Comparison of ENCODE assay signal across 26 cellular contexts in the genomic region with DNA sequence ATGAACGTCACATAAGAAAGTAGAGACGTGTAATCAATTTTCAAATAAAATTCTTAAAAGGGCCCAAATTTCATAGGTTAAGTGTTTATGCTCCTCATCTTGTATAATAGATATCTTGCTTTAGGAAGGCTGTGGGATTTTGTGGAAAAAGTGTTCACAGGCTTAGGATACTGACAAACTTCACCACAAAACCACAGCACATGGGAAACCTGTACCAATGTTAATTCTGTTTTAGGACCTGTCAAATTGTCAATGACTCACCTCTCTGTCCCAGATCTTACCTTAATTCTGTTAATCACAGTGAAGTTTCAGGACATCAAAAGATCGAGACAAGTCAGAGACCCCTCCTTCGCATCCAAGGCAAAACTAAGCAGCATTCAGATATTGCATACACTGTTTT. TPM values are rescaled to one million over a fixed set of nuclear protein-coding genes. Genes with fewer than 3 reads are reported as not detected.
A peak's percentile ranks its signal among the peaks of the same experiment; 100 is the strongest.
DNase-seq lines count a peak whose midpoint lies in the region; ATAC-seq and TF ChIP-seq lines count a peak whose summit lies in the region.
"Had no signal": no experiment of that assay in that cellular context is flagged by ENCODE, and none has a peak within 500 bp of the region (broad histone marks: within the 10 kb centered on the region; RNA-seq: fewer than 3 reads in every experiment).

No MANE protein-coding gene starts in this region.

- H3K36me3 Mint-ChIP-seq in MCF 10A (ENCODE audit: insufficient read depth, unreplicated experiment) = peaks cover 7% of the 10 kb centered on the region
- H3K36me3 Mint-ChIP-seq in CD8-positive, alpha-beta memory T cell = no peaks in the 10 kb centered on the region
- H3K36me3 Mint-ChIP-seq in endothelial cell (ENCODE audit: low read depth, unreplicated experiment) = no peaks in the 10 kb centered on the region

- CTCF ChIA-PET in MCF 10A (lab: Yijun Ruan, JAX) = interaction anchor here (0.9 to 2.0 kb wide), 5 partner anchors 23 to 109 kb away, joined by 3 to 9 read pairs (median 4); no protein-coding TSS in a partner anchor
- CTCF ChIA-PET in CD8-positive, alpha-beta memory T cell (lab: Charles Lee) = no interaction called here

- no peak for TF ChIP-seq POLR2A in breast epithelium (IDR thresholded peaks at IDR 0.05)

- H3K27ac Mint-ChIP-seq in MCF 10A (ENCODE audit: low read depth, unreplicated experiment) (peak overlapping the region; percentile 67), endothelial cell (ENCODE audit: unreplicated experiment) (no peak overlapping the region)
- H3K27ac Mint-ChIP-seq in CD8-positive, alpha-beta memory T cell = no peak overlapping the region
- H3K27ac Mint-ChIP-seq: activated CD4-positive, alpha-beta memory T cell treated with anti-CD3 and anti-CD28 coated beads, Interleukin-2, amount 10 ng/mL, durations not matched to agents 7 days and 5 days had no signal

- peaks cover 56% of the 10 kb centered on the region for H3K4me1 Mint-ChIP-seq in MCF 10A (ENCODE audit: insufficient read depth, unreplicated experiment)
- H3K4me1 Mint-ChIP-seq in CD8-positive, alpha-beta memory T cell = no peaks in the 10 kb centered on the region
- H3K4me1 Mint-ChIP-seq in endothelial cell (ENCODE audit: unreplicated experiment) = no peaks in the 10 kb centered on the region

- H3K4me3 Mint-ChIP-seq in MCF 10A (ENCODE audit: unreplicated experiment) = no peak overlapping the region
- H3K4me3 Mint-ChIP-seq in CD8-positive, alpha-beta memory T cell = no peak overlapping the region
- no peak overlapping the region for H3K4me3 Mint-ChIP-seq in endothelial cell (ENCODE audit: unreplicated experiment)
- H3K4me3 Mint-ChIP-seq: activated CD4-positive, alpha-beta memory T cell treated with anti-CD3 and anti-CD28 coated beads, Interleukin-2, amount 10 ng/mL, durations not matched to agents 7 days and 5 days had no signal

- intact Hi-C loops in MCF 10A (cut with micrococcal nuclease) = no loop called here
- intact Hi-C loops in breast epithelium (cut with DNase I; ENCODE audit: low total_unique reads) = no loop called here
- intact Hi-C loops in heart right ventricle (cut with DNase I) = no loop called here

- H3K27me3 ChIP-seq in breast epithelium = no peaks in the 10 kb centered on the region
- no peaks in the 10 kb centered on the region for H3K27me3 ChIP-seq in SJSA1 (replicated peaks)
- no peaks in the 10 kb centered on the region for H3K27me3 ChIP-seq in CD8-positive, alpha-beta memory T cell (ENCODE audit: insufficient read depth, low read length, poor library complexity, severe bottlenecking)
- H3K27me3 ChIP-seq in heart right ventricle = peaks cover 0 to 39% (median 14%) of the 10 kb centered on the region in 7 donors
- H3K27me3 ChIP-seq: gastrocnemius medialis, right atrium auricular region, thyroid gland had no signal

- ATAC-seq in esophagus mucosa = peak; percentile 46
- no peak for ATAC-seq in heart right ventricle
- ATAC-seq: activated CD4-positive, CD25-positive, alpha-beta regulatory T cell treated with anti-CD3 and anti-CD28 coated beads, Interleukin-2, amount 50 U/mL, for 24 hours; gastrocnemius medialis had no signal

- BruUV-seq in MCF 10A (replicated peaks; lab: Mats Ljungman, UMichigan) = no TSS peak

- TF ChIP-seq CTCF in MCF 10A (IDR thresholded peaks at IDR 0.05; ENCODE audit: unreplicated experiment) (no peak), breast epithelium (IDR thresholded peaks at IDR 0.05) (no peak), endothelial cell (IDR thresholded peaks at IDR 0.05; ENCODE audit: unreplicated experiment) (no peak), heart right ventricle (IDR thresholded peaks at IDR 0.05) (no peak)

- H3K36me3 ChIP-seq in breast epithelium (no peaks in the 10 kb centered on the region), SJSA1 (no peaks in the 10 kb centered on the region), heart right ventricle (no peaks in the 10 kb centered on the region)
- no peaks in the 10 kb centered on the region for H3K36me3 ChIP-seq in CD8-positive, alpha-beta memory T cell (ENCODE audit: insufficient read depth, low read length)
- H3K36me3 ChIP-seq: BE2C, gastrocnemius medialis, right atrium auricular region, thyroid gland had no signal

- H3K9me3 ChIP-seq in breast epithelium (no peaks in the 10 kb centered on the region), SJSA1 (replicated peaks) (no peaks in the 10 kb centered on the region), heart right ventricle (no peaks in the 10 kb centered on the region)
- no peaks in the 10 kb centered on the region for H3K9me3 ChIP-seq in CD8-positive, alpha-beta memory T cell (ENCODE audit: low read length)
- H3K9me3 ChIP-seq: BE2C, gastrocnemius medialis, right atrium auricular region, thyroid gland had no signal

- H3K9me3 Mint-ChIP-seq in MCF 10A (ENCODE audit: unreplicated experiment) = peaks cover 9% of the 10 kb centered on the region
- peaks cover 0 to 7% (median 0%) of the 10 kb centered on the region in 5 donors for H3K9me3 Mint-ChIP-seq in CD8-positive, alpha-beta memory T cell
- H3K9me3 Mint-ChIP-seq in endothelial cell (ENCODE audit: unreplicated experiment) = peaks cover 4% of the 10 kb centered on the region
- H3K9me3 Mint-ChIP-seq: activated CD4-positive, alpha-beta memory T cell treated with anti-CD3 and anti-CD28 coated beads, Interleukin-2, amount 10 ng/mL, durations not matched to agents 7 days and 5 days had no signal

- WGBS in heart right ventricle, 2 donors = 92 to 94% methylated on average over 4 of the region's 4 CpGs

- H3K4me3 ChIP-seq in breast epithelium = no peak overlapping the region
- H3K4me3 ChIP-seq in SJSA1 = no peak overlapping the region
- H3K4me3 ChIP-seq in CD8-positive, alpha-beta memory T cell (ENCODE audit: low read length) = no peak overlapping the region
- no peak overlapping the region for H3K4me3 ChIP-seq in heart right ventricle
- H3K4me3 ChIP-seq: gastrocnemius medialis, right atrium auricular region, thyroid gland had no signal

- H3K4me1 ChIP-seq in breast epithelium = no peaks in the 10 kb centered on the region
- peaks cover 15% of the 10 kb centered on the region for H3K4me1 ChIP-seq in SJSA1 (replicated peaks)
- H3K4me1 ChIP-seq in CD8-positive, alpha-beta memory T cell (ENCODE audit: insufficient read depth, low read length) = no peaks in the 10 kb centered on the region
- H3K4me1 ChIP-seq in heart right ventricle = no peaks in the 10 kb centered on the region
- H3K4me1 ChIP-seq: BE2C, gastrocnemius medialis, right atrium auricular region, thyroid gland had no signal

- H3K27me3 Mint-ChIP-seq in MCF 10A (ENCODE audit: insufficient read depth, unreplicated experiment) = no peaks in the 10 kb centered on the region
- H3K27me3 Mint-ChIP-seq in CD8-positive, alpha-beta memory T cell = peaks cover 11 to 40% of the 10 kb centered on the region in 2 donors
- H3K27me3 Mint-ChIP-seq in endothelial cell (ENCODE audit: unreplicated experiment) = peaks cover 2% of the 10 kb centered on the region

- H3K27ac ChIP-seq in breast epithelium = no peak overlapping the region
- H3K27ac ChIP-seq in SJSA1 = peak overlapping the region; percentile 80
- no peak overlapping the region for H3K27ac ChIP-seq in CD8-positive, alpha-beta memory T cell (ENCODE audit: low read depth, low read length)
- H3K27ac ChIP-seq in heart right ventricle = no peak overlapping the region
- H3K27ac ChIP-seq: gastrocnemius medialis, right atrium auricular region, thyroid gland had no signal

- POLR2A ChIA-PET in MCF 10A (lab: Yijun Ruan, JAX) = interaction anchor here (0.8 to 1.9 kb wide), 10 partner anchors 9 to 310 kb away, joined by 3 to 10 read pairs (median 3); partner anchors contain the start of gene FGFBP1
- POLR2A ChIA-PET in CD8-positive, alpha-beta memory T cell (lab: Charles Lee) = no interaction called here

- DNase-seq in MCF 10A (ENCODE audit: unreplicated experiment) (peak; percentile 66), breast epithelium (ENCODE audit: low spot score in 2 of 2) (no peak), SJSA1 (ENCODE audit: low read depth in 1 of 2, low spot score in 2 of 2) (no peak), endothelial cell (ENCODE audit: low spot score) (no peak), midbrain (lab: John Stamatoyannopoulos, UW) (no peak), heart right ventricle (no peak)
- no peak for DNase-seq in CD8-positive, alpha-beta memory T cell
- DNase-seq: activated CD4-positive, alpha-beta memory T cell treated with anti-CD3 and anti-CD28 coated beads, Interleukin-2, amount 10 ng/mL, durations not matched to agents 7 days and 5 days; activated effector memory CD4-positive, alpha-beta T cell treated with anti-CD3 and anti-CD28 coated beads, Interleukin-2, amount 50 U/mL, for 16 hours; BE2C; central memory CD4-positive, alpha-beta T cell; COR-L47; DND-41; gastrocnemius medialis; KBM-7; NCI-H1694; SHP77; stimulated activated CD4-positive, alpha-beta T cell treated with anti-CD3 and anti-CD28 coated beads, Interleukin-4, amount 100 ng/mL, for 24 hours; stimulated activated naive CD4-positive, alpha-beta T cell treated with Interleukin-2 at 50 U/mL for 16 hours; thyroid gland had no signal

RNA-seq across cellular contexts. Expression of gene FGFBP1, which starts 24.2 kb away (rescaled TPM):
- total RNA-seq in MCF 10A (2022) (9.5 and 13.8 TPM in 2 replicates), breast epithelium (under 1 TPM in 1 of 3 donors, not detected in 2; 0.73 TPM), esophagus mucosa (402 TPM), endothelial cell (ENCODE audit: unreplicated experiment) (not detected), heart right ventricle (not detected)
- not detected in 2 replicates for total RNA-seq in SJSA1 (2014; rRNA removed; shearing (Covaris generic))
- total RNA-seq in CD8-positive, alpha-beta memory T cell = not detected
- polyA plus RNA-seq in CD8-positive, alpha-beta memory T cell = not detected
- polyA plus RNA-seq in heart right ventricle = under 1 TPM in 1 of 2 donors, not detected in 1; 0.13 TPM
- total RNA-seq: activated CD4-positive, alpha-beta memory T cell treated with anti-CD3 and anti-CD28 coated beads, Interleukin-2, amount 10 ng/mL, durations not matched to agents 7 days and 5 days; dermis blood vessel endothelial cell; gastrocnemius medialis; lung microvascular endothelial cell; osteocyte had no signal

RNA-seq across cellular contexts. Expression of gene FGFBP2, which starts 48.7 kb away (rescaled TPM):
- not detected in 2 replicates for total RNA-seq in MCF 10A (2022)
- 1 to 10 TPM; 3.4 to 6.4 (median 6.2) TPM for total RNA-seq in breast epithelium
- total RNA-seq in SJSA1 (2014; rRNA removed; shearing (Covaris generic)) = not detected in 2 replicates
- total RNA-seq in esophagus mucosa = not detected
- total RNA-seq in CD8-positive, alpha-beta memory T cell = 1 to 10 TPM; 3.5 TPM
- 99.3 TPM for polyA plus RNA-seq in CD8-positive, alpha-beta memory T cell
- not detected for total RNA-seq in endothelial cell (ENCODE audit: unreplicated experiment)
- 10 to 100 TPM in 1 of 10 donors, 1 to 10 TPM in 8, under 1 TPM in 1; 0.32 to 15.8 (median 1.6) TPM for total RNA-seq in heart right ventricle
- polyA plus RNA-seq in heart right ventricle = 1 to 10 TPM in 1 of 2 donors, under 1 TPM in 1; 0.96 to 2.3 TPM
- total RNA-seq: dermis blood vessel endothelial cell, lung microvascular endothelial cell, osteocyte had no signal

Comparison
In these comparisons a context has a peak if more than half of its experiments do, and no peak if none do; other contexts are left out.
1. RNA of gene FGFBP1, which starts 24.2 kb away (total RNA-seq): 402 TPM in esophagus mucosa (single experiment); 9.5 to 13.8 TPM in MCF 10A, 0.73 TPM in breast epithelium, not detected in SJSA1, not detected in CD8-positive, alpha-beta memory T cell, not detected in endothelial cell (single experiment) and not detected in heart right ventricle; every median in the first group is over 10 times any median in the second.